In the genomic region with DNA sequence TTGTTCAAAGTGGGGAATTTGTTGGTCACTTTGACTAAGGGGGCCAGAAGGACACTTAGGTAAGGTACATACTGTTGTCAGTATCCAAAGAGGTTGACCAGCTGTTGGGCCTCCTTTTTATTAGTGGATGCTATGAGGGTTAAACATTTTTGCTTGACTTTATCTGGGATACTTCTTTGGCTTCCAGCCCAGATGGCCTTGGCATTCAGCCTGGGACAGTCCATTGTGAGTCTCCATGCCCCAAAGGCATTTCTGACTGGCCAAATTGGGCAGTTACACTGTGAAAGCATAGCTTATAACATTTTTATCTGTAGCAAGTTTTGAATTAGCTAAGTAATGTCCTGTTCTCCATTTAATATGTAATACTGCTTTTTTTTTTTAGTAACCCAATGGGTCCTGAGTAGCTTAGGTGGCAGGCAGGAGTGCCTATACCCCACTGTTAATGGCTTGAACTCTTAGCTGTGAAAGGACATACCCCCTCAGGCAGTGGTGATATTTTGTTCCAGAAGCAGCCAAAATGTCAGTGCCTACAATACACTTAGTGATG, we compare ENCODE assay signal across 11 cellular contexts. TPM values are rescaled to one million over a fixed set of nuclear protein-coding genes. Genes with fewer than 3 reads are reported as not detected.
DNase-seq lines count a peak whose midpoint lies in the region; ATAC-seq and TF ChIP-seq lines count a peak whose summit lies in the region.
"Had no signal": no experiment of that assay in that cellular context is flagged by ENCODE, and none has a peak within 500 bp of the region (broad histone marks: within the 10 kb centered on the region; RNA-seq: fewer than 3 reads in every experiment).

No MANE protein-coding gene starts in this region.

- intact Hi-C loops in breast epithelium (cut with DNase I; ENCODE audit: low total_unique reads): no loop called here
- intact Hi-C loops in left cardiac atrium (cut with DNase I): no loop called here
- intact Hi-C loops in thyroid gland (cut with DNase I): no loop called here

- DNase-seq in HT1080 (ENCODE audit: low read depth): peak; percentile 50
- DNase-seq in breast epithelium (ENCODE audit: low spot score in 2 of 2): peak; percentile 65 to 68
- DNase-seq in left cardiac atrium: peak; percentile 70
- peak; percentile 56 to 64 for DNase-seq in thyroid gland
- DNase-seq in NCI-H2029 treated with DMSO at 0.1 percent for 48 hours (lab: John Stamatoyannopoulos, UW): no peak
- no peak for DNase-seq in NCI-H2171 (lab: John Stamatoyannopoulos, UW)
- DNase-seq: activated T-cell treated with anti-CD3 and anti-CD28 coated beads, Interleukin-2, amount 50 U/mL, for 72 hours; NCI-H774 had no signal

- H3K27me3 ChIP-seq in breast epithelium (no peaks in the 10 kb centered on the region), thyroid gland (no peaks in the 10 kb centered on the region)

- peak overlapping the region; percentile 48 to 63 for H3K27ac ChIP-seq in breast epithelium
- H3K27ac ChIP-seq in thyroid gland: peak overlapping the region in 2 of 3 donors; percentile 15 to 37
- H3K27ac ChIP-seq: KMS-11 had no signal

- peak; percentile 9 to 60 for ATAC-seq in left cardiac atrium
- ATAC-seq in HG02973 (IDR thresholded peaks at IDR 0.05; ENCODE audit: unreplicated experiment): no peak
- no peak for ATAC-seq in GM21447 (IDR thresholded peaks at IDR 0.05; ENCODE audit: unreplicated experiment)
- ATAC-seq: activated T-cell treated with anti-CD3 and anti-CD28 coated beads, Interleukin-2, amount 50 U/mL, for 72 hours had no signal

- TF ChIP-seq CTCF in breast epithelium (IDR thresholded peaks at IDR 0.05) (no peak), thyroid gland (IDR thresholded peaks at IDR 0.05) (no peak)

- H3K4me3 ChIP-seq in breast epithelium (no peak overlapping the region), thyroid gland (replicated peaks in 1 of 3) (no peak overlapping the region)

- H3K4me1 ChIP-seq in breast epithelium (no peaks in the 10 kb centered on the region), thyroid gland (peaks cover 0 to 7% of the 10 kb centered on the region in 2 donors)

- H3K9me3 ChIP-seq in breast epithelium (no peaks in the 10 kb centered on the region), thyroid gland (no peaks in the 10 kb centered on the region)

- TF ChIP-seq POLR2A in breast epithelium (IDR thresholded peaks at IDR 0.05) (no peak), thyroid gland (IDR thresholded peaks at IDR 0.05) (no peak)

- no peaks in the 10 kb centered on the region for H3K36me3 ChIP-seq in breast epithelium
- no peaks in the 10 kb centered on the region for H3K36me3 ChIP-seq in thyroid gland

RNA-seq across cellular contexts. Expression of a gene that starts 35.4 kb away (rescaled TPM):
- total RNA-seq in HT1080 (2014; rRNA removed; shearing (Covaris generic)): 0.69 and 0.73 TPM in 2 replicates
- polyA plus RNA-seq in HT1080 (2015; cell fraction: cytosol; rRNA removed): 0.07 and 0.17 TPM in 2 replicates
- 0.16 and 0.18 TPM in 2 replicates for polyA plus RNA-seq in HT1080 (2015; cell fraction: nucleus; rRNA removed)
- total RNA-seq in breast epithelium (1 to 10 TPM in 2 of 3 donors, under 1 TPM in 1; 0.96 to 2.0 (median 1.8) TPM), left cardiac atrium (under 1 TPM; 0.74 to 0.76 TPM), thyroid gland (1 to 10 TPM in 3 of 4 donors, under 1 TPM in 1; 0.45 to 2.8 (median 1.7) TPM)
- total RNA-seq: activated T-cell treated with anti-CD3 and anti-CD28 coated beads, Interleukin-2, amount 50 U/mL, for 72 hours had no signal

Comparison
In these comparisons a context has a peak if more than half of its experiments do, and no peak if none do; other contexts are left out.
1. DNase-seq: peak in HT1080 (single experiment), breast epithelium (2 of 2), left cardiac atrium (single experiment) and thyroid gland (2 of 2); none in NCI-H2029 treated with DMSO at 0.1 percent for 48 hours (single experiment) and NCI-H2171 (single experiment).
2. ATAC-seq: peak in left cardiac atrium (2 of 2); none in HG02973 (single experiment) and GM21447 (single experiment).